In the genomic region with DNA sequence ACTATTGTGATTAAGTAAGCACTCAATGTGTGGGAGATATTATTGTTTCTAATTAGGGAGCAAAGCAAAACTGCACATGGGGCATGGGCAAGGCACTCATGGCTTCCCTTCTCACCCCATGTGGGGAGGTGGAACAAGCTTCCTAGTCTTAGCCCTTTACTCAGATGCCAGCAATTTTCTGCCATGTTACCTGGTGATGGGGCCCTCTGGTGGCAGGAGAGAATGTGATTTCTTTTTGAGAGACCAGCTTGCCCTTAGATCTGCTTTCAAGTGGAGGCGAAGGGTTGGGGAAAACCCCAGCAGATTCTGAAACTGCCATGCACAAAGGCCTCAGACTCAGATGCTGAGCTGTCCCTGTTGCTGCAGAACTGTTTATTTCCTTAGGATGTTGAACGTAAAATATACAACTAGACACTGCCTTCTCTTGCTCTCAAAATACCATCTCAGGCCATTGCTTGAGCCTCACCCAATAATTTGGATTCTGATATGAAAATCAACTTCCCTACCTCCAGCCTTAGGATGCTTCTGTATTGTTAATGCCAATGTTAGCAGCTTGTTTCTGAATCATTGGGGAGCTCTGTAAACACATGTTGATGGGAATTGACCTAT, we compare ENCODE assay signal across 9 cellular contexts.
DNase-seq lines count a peak whose midpoint lies in the region; ATAC-seq and TF ChIP-seq lines count a peak whose summit lies in the region.
"Had no signal": no experiment of that assay in that cellular context is flagged by ENCODE, and none has a peak within 500 bp of the region (broad histone marks: within the 10 kb centered on the region; RNA-seq: fewer than 3 reads in every experiment).

No MANE protein-coding gene starts in this region.

- no peaks in the 10 kb centered on the region for H3K4me1 ChIP-seq in ovary (ENCODE audit: insufficient read depth)
- H3K4me1 ChIP-seq: SJCRH30 had no signal

- WGBS in ovary, 3 donors: 80 to 81% (median 80%) methylated on average over 2 of the region's 2 CpGs

- H3K4me3 ChIP-seq in epithelial cell of proximal tubule (ENCODE audit: low read depth, low read length) (no peak overlapping the region), ovary (no peak overlapping the region)
- H3K4me3 ChIP-seq: SJCRH30 had no signal

- H3K36me3 ChIP-seq in ovary: no peaks in the 10 kb centered on the region
- H3K36me3 ChIP-seq: SJCRH30 had no signal

- no peaks in the 10 kb centered on the region for H3K27me3 ChIP-seq in ovary
- H3K27me3 ChIP-seq: SJCRH30 had no signal

- CTCF ChIA-PET in activated CD4-positive, alpha-beta memory T cell treated with anti-CD3 and anti-CD28 coated beads, Interleukin-2, amount 10 ng/mL, durations not matched to agents 7 days and 5 days (lab: Charles Lee): interaction anchor here (0.6 to 4.2 kb wide), 34 partner anchors 8 to 1305 kb away, joined by 3 to 58 read pairs (median 4); no protein-coding TSS in a partner anchor

- DNase-seq in NCI-H524 (lab: John Stamatoyannopoulos, UW): peak; percentile 74 to 78
- peak; percentile 78 for DNase-seq in activated CD4-positive, alpha-beta memory T cell treated with anti-CD3 and anti-CD28 coated beads, Interleukin-2, amount 10 ng/mL, durations not matched to agents 7 days and 5 days
- DNase-seq in epithelial cell of proximal tubule (ENCODE audit: low read depth): peak; percentile 6
- peak; percentile 15 to 44 (median 32) for DNase-seq in ovary
- no peak for DNase-seq in posterior vena cava (ENCODE audit: low spot score)

- H3K4me3 Mint-ChIP-seq in activated CD4-positive, alpha-beta memory T cell treated with anti-CD3 and anti-CD28 coated beads, Interleukin-2, amount 10 ng/mL, durations not matched to agents 7 days and 5 days: no peak overlapping the region

- POLR2A ChIA-PET in activated CD4-positive, alpha-beta memory T cell treated with anti-CD3 and anti-CD28 coated beads, Interleukin-2, amount 10 ng/mL, durations not matched to agents 7 days and 5 days (lab: Charles Lee): interaction anchor here (0.8 to 4.2 kb wide), 8 partner anchors 8 to 1301 kb away, joined by 3 to 17 read pairs (median 8); partner anchors contain the start of gene BCL6

- no peaks in the 10 kb centered on the region for H3K9me3 ChIP-seq in ovary
- H3K9me3 ChIP-seq: SJCRH30 had no signal

- TF ChIP-seq EP300 in ovary (IDR thresholded peaks at IDR 0.05): no peak

- TF ChIP-seq POLR2A in ovary (IDR thresholded peaks at IDR 0.05): no peak

- H3K27ac ChIP-seq in C4-2B (no peak overlapping the region), ovary (no peak overlapping the region)
- H3K27ac ChIP-seq: SJCRH30 had no signal

- TF ChIP-seq CTCF in C4-2B (conservative IDR thresholded peaks at IDR 0.05): peak; percentile 83
- peak; percentile 79 for TF ChIP-seq CTCF in epithelial cell of proximal tubule (conservative IDR thresholded peaks at IDR 0.05; ENCODE audit: low read depth, low read length)
- TF ChIP-seq CTCF in ovary (IDR thresholded peaks at IDR 0.05): no peak

- no peaks in the 10 kb centered on the region for H3K27me3 Mint-ChIP-seq in activated CD4-positive, alpha-beta memory T cell treated with anti-CD3 and anti-CD28 coated beads, Interleukin-2, amount 10 ng/mL, durations not matched to agents 7 days and 5 days

- peak overlapping the region; percentile 49 for H3K27ac Mint-ChIP-seq in activated CD4-positive, alpha-beta memory T cell treated with anti-CD3 and anti-CD28 coated beads, Interleukin-2, amount 10 ng/mL, durations not matched to agents 7 days and 5 days

- intact Hi-C loops in ovary (cut with DNase I) (no loop called here), posterior vena cava (cut with DNase I) (no loop called here)

- peaks cover 46% of the 10 kb centered on the region for H3K4me1 Mint-ChIP-seq in activated CD4-positive, alpha-beta memory T cell treated with anti-CD3 and anti-CD28 coated beads, Interleukin-2, amount 10 ng/mL, durations not matched to agents 7 days and 5 days

- peak; percentile 97 for ATAC-seq in GM18907 (IDR thresholded peaks at IDR 0.05; ENCODE audit: unreplicated experiment)
- peak; percentile 98 for ATAC-seq in HG03095 (IDR thresholded peaks at IDR 0.05; ENCODE audit: unreplicated experiment)

- no peaks in the 10 kb centered on the region for H3K36me3 Mint-ChIP-seq in activated CD4-positive, alpha-beta memory T cell treated with anti-CD3 and anti-CD28 coated beads, Interleukin-2, amount 10 ng/mL, durations not matched to agents 7 days and 5 days (ENCODE audit: low read depth)

- no peaks in the 10 kb centered on the region for H3K9me3 Mint-ChIP-seq in activated CD4-positive, alpha-beta memory T cell treated with anti-CD3 and anti-CD28 coated beads, Interleukin-2, amount 10 ng/mL, durations not matched to agents 7 days and 5 days

Comparison
In these comparisons a context has a peak if more than half of its experiments do, and no peak if none do; other contexts are left out.
1. CTCF ChIP-seq: peak in C4-2B (single experiment) and epithelial cell of proximal tubule (single experiment); none in ovary (0 of 3).